ENCODE assay signal across 2 cellular contexts in the genomic region with DNA sequence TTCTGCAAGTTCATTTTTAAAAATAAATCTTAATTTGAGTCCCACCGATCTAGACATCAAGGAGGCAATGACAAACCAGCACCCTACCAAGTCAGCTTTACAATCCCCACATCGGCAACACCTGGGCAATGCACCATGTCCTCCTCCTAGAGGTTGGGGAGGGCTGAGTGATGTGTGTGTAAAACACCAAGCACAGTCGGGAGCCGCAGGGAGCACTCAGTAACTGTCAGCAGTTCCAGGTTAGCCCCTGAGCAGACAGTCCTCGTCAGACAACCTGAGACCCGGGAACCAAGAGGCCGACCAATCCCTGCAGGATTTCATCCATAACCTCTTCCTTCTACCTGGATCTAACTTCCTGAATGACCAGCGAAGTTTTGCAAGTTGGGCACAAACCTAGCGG.
TF ChIP-seq lines count a peak whose summit lies in the region.

No MANE protein-coding gene starts in this region.

TF ChIP-seq in HCT116, 20 proteins besides CTCF, POLR2A, EP300 and RAD21:
- TF ChIP-seq SP1 (IDR thresholded peaks at IDR 0.05; ENCODE audit: low read depth) (no peak), EZH2phosphoT487 (IDR thresholded peaks at IDR 0.05; ENCODE audit: borderline replicate concordance) (peak; percentile 1; the same call in 1 of the 2 replicates)

TF ChIP-seq in H1, 55 proteins besides CTCF, POLR2A, EP300 and RAD21:
- TF ChIP-seq CEBPB (IDR thresholded peaks at IDR 0.05; ENCODE audit: low read depth, low read length) (no peak), HDAC6 (IDR thresholded peaks at IDR 0.05; ENCODE audit: low read depth, low read length) (no peak), CHD1 (IDR thresholded peaks at IDR 0.05; ENCODE audit: low read depth, low read length) (no peak), CHD2 (IDR thresholded peaks at IDR 0.05; ENCODE audit: low read length) (no peak), NANOG (IDR thresholded peaks at IDR 0.05; ENCODE audit: insufficient read depth, low read depth, low read length, poor library complexity, severe bottlenecking) (no peak), TBP (IDR thresholded peaks at IDR 0.05; ENCODE audit: low read depth, low read length) (no peak), TAF7 (optimal IDR thresholded peaks at IDR 0.05; ENCODE audit: borderline replicate concordance, low read depth, low read length) (no peak), RXRA (IDR thresholded peaks at IDR 0.05; ENCODE audit: insufficient read depth, low read depth, low read length) (no peak), SUZ12 (IDR thresholded peaks at IDR 0.05; ENCODE audit: low read length) (no peak), POLR2AphosphoS5 (IDR thresholded peaks at IDR 0.05; ENCODE audit: low read depth, low read length) (no peak), RFX5 (IDR thresholded peaks at IDR 0.05; ENCODE audit: borderline replicate concordance, low read depth, low read length) (no peak), CREB1 (IDR thresholded peaks at IDR 0.05) (no peak), SIX5 (IDR thresholded peaks at IDR 0.05; ENCODE audit: low read depth, low read length) (no peak)
- TF ChIP-seq, protein P1, sequence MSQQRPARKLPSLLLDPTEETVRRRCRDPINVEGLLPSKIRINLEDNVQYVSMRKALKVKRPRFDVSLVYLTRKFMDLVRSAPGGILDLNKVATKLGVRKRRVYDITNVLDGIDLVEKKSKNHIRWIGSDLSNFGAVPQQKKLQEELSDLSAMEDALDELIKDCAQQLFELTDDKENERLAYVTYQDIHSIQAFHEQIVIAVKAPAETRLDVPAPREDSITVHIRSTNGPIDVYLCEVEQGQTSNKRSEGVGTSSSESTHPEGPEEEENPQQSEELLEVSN (IDR thresholded peaks at IDR 0.05) = no peak
- TF ChIP-seq, protein P2, sequence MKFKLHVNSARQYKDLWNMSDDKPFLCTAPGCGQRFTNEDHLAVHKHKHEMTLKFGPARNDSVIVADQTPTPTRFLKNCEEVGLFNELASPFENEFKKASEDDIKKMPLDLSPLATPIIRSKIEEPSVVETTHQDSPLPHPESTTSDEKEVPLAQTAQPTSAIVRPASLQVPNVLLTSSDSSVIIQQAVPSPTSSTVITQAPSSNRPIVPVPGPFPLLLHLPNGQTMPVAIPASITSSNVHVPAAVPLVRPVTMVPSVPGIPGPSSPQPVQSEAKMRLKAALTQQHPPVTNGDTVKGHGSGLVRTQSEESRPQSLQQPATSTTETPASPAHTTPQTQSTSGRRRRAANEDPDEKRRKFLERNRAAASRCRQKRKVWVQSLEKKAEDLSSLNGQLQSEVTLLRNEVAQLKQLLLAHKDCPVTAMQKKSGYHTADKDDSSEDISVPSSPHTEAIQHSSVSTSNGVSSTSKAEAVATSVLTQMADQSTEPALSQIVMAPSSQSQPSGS (IDR thresholded peaks at IDR 0.05; ENCODE audit: low read length) = no peak
- TF ChIP-seq, protein P3, sequence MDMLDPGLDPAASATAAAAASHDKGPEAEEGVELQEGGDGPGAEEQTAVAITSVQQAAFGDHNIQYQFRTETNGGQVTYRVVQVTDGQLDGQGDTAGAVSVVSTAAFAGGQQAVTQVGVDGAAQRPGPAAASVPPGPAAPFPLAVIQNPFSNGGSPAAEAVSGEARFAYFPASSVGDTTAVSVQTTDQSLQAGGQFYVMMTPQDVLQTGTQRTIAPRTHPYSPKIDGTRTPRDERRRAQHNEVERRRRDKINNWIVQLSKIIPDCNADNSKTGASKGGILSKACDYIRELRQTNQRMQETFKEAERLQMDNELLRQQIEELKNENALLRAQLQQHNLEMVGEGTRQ (IDR thresholded peaks at IDR 0.05; ENCODE audit: low read length) = no peak
